Comparison of ENCODE assay signal across 9 cellular contexts in genomic region chr2:28360742-28361293, GRCh38. TPM values are rescaled to one million over a fixed set of nuclear protein-coding genes. Genes with fewer than 3 reads are reported as not detected.
A peak's percentile ranks its signal among the peaks of the same experiment; 100 is the strongest.
DNase-seq lines count a peak whose midpoint lies in the region; ATAC-seq and TF ChIP-seq lines count a peak whose summit lies in the region.
"Had no signal": no experiment of that assay in that cellular context is flagged by ENCODE, and none has a peak within 500 bp of the region (broad histone marks: within the 10 kb centered on the region; RNA-seq: fewer than 3 reads in every experiment).

No MANE protein-coding gene starts in this region.

- no TSS peak for BruUV-seq in A673 (replicated peaks; lab: Mats Ljungman, UMichigan)

- H3K36me3 Mint-ChIP-seq in activated CD4-positive, alpha-beta T cell treated with anti-CD3 and anti-CD28 coated beads, Interleukin-2, amount 10 ng/mL, durations not matched to agents 7 days and 5 days (ENCODE audit: low read depth), result no peaks in the 10 kb centered on the region

- H3K27me3 ChIP-seq in spleen (replicated peaks in 1 of 7) (no peaks in the 10 kb centered on the region), A673 (replicated peaks; ENCODE audit: insufficient read depth, low read depth, low read length, poor library complexity) (no peaks in the 10 kb centered on the region)

- ATAC-seq in HG03139 (IDR thresholded peaks at IDR 0.05; ENCODE audit: unreplicated experiment), result no peak

- no peaks in the 10 kb centered on the region for H3K9me3 ChIP-seq in spleen
- H3K9me3 ChIP-seq in A673 (ENCODE audit: low read depth, low read length, poor library complexity, severe bottlenecking), result no peaks in the 10 kb centered on the region

- TF ChIP-seq CTCF in fibroblast of villous mesenchyme (IDR thresholded peaks at IDR 0.05; ENCODE audit: insufficient read depth, low read depth, low read length), result no peak
- no peak for TF ChIP-seq CTCF in spleen (IDR thresholded peaks at IDR 0.05 in 8 of 11, conservative IDR thresholded peaks at IDR 0.05 in 3 of 11)
- TF ChIP-seq CTCF in A673 (conservative IDR thresholded peaks at IDR 0.05; ENCODE audit: low read depth, low read length), result no peak

- H3K4me1 Mint-ChIP-seq in activated CD4-positive, alpha-beta T cell treated with anti-CD3 and anti-CD28 coated beads, Interleukin-2, amount 10 ng/mL, durations not matched to agents 7 days and 5 days, result peaks cover 69% of the 10 kb centered on the region

- POLR2A ChIA-PET in activated CD4-positive, alpha-beta T cell treated with anti-CD3 and anti-CD28 coated beads, Interleukin-2, amount 10 ng/mL, durations not matched to agents 7 days and 5 days (lab: Charles Lee), result no interaction called here
- POLR2A ChIA-PET in A673 (lab: Charles Lee; ENCODE audit: low non-redundant PET), result interaction anchor here (0.6 kb wide), 1 partner anchor 46 kb away, joined by 3 read pairs; no protein-coding TSS in a partner anchor

- CTCF ChIA-PET in activated CD4-positive, alpha-beta T cell treated with anti-CD3 and anti-CD28 coated beads, Interleukin-2, amount 10 ng/mL, durations not matched to agents 7 days and 5 days (lab: Charles Lee), result interaction anchor here (0.8 to 1.3 kb wide), 4 partner anchors 10 to 107 kb away, joined by 3 read pairs; no protein-coding TSS in a partner anchor
- CTCF ChIA-PET in A673 (lab: Charles Lee), result no interaction called here

- H3K36me3 ChIP-seq in spleen, result no peaks in the 10 kb centered on the region
- H3K36me3 ChIP-seq in A673 (ENCODE audit: insufficient read depth, low read length, poor library complexity, severe bottlenecking), result no peaks in the 10 kb centered on the region

- DNase-seq in activated CD4-positive, alpha-beta T cell treated with anti-CD3 and anti-CD28 coated beads, Interleukin-2, amount 10 ng/mL, durations not matched to agents 7 days and 5 days, result no peak
- no peak for DNase-seq in activated CD4-positive, alpha-beta T cell treated with anti-CD3 and anti-CD28 coated beads for 4 hours
- DNase-seq in SW480 (ENCODE audit: low spot score) (peak; percentile 41), fibroblast of villous mesenchyme (ENCODE audit: low read depth) (peak; percentile 89), spleen (no peak), A673 (ENCODE audit: low spot score) (no peak)
- DNase-seq: activated CD8-positive, alpha-beta memory T cell treated with anti-CD3 and anti-CD28 coated beads for 24 hours had no signal

- no peak for TF ChIP-seq POLR2A in spleen (IDR thresholded peaks at IDR 0.05)

- no peak overlapping the region for H3K4me3 Mint-ChIP-seq in activated CD4-positive, alpha-beta T cell treated with anti-CD3 and anti-CD28 coated beads, Interleukin-2, amount 10 ng/mL, durations not matched to agents 7 days and 5 days

- peak overlapping the region; percentile 98 for H3K27ac Mint-ChIP-seq in activated CD4-positive, alpha-beta T cell treated with anti-CD3 and anti-CD28 coated beads, Interleukin-2, amount 10 ng/mL, durations not matched to agents 7 days and 5 days

- H3K27me3 Mint-ChIP-seq in activated CD4-positive, alpha-beta T cell treated with anti-CD3 and anti-CD28 coated beads, Interleukin-2, amount 10 ng/mL, durations not matched to agents 7 days and 5 days, result no peaks in the 10 kb centered on the region

- H3K27ac ChIP-seq in skin epidermis (peak overlapping the region in 17 of 21 experiments; percentile 14 to 89 (median 66)), spleen (peak overlapping the region in 4 of 8 donors; percentile 37 to 80 (median 78)), A673 (ENCODE audit: low read depth, low read length, poor library complexity, severe bottlenecking) (no peak overlapping the region)

- H3K4me3 ChIP-seq in fibroblast of villous mesenchyme (ENCODE audit: low read depth, low read length) (no peak overlapping the region), skin epidermis (no peak overlapping the region), spleen (peak overlapping the region in 1 of 8 donors; percentile 52), A673 (ENCODE audit: low read depth, low read length, poor library complexity, severe bottlenecking) (no peak overlapping the region)

- intact Hi-C loops in spleen (cut with DNase I; ENCODE audit: low total_unique reads) (no loop called here), A673 (cut with micrococcal nuclease; ENCODE audit: unreplicated experiment) (no loop called here)

- H3K9me3 Mint-ChIP-seq in activated CD4-positive, alpha-beta T cell treated with anti-CD3 and anti-CD28 coated beads, Interleukin-2, amount 10 ng/mL, durations not matched to agents 7 days and 5 days, result no peaks in the 10 kb centered on the region

- 62 to 84% (median 72%) methylated on average over 12 of the region's 12 CpGs for WGBS in spleen, 5 donors

- H3K4me1 ChIP-seq in spleen (peaks cover 23 to 60% (median 52%) of the 10 kb centered on the region in 6 donors), A673 (ENCODE audit: insufficient read depth, low read length, poor library complexity, severe bottlenecking) (no peaks in the 10 kb centered on the region)

RNA-seq across cellular contexts. Expression of gene FOSL2, which starts 31.8 kb away (rescaled TPM):
- total RNA-seq in activated CD4-positive, alpha-beta T cell treated with anti-CD3 and anti-CD28 coated beads, Interleukin-2, amount 10 ng/mL, durations not matched to agents 7 days and 5 days, result 10 to 100 TPM; 39.6 to 47.0 TPM
- total RNA-seq in fibroblast of villous mesenchyme (42.5 and 81.6 TPM in 2 replicates), spleen (100 to 1,000 TPM in 3 of 7 donors, 10 to 100 TPM in 4; 53.0 to 134 (median 97.1) TPM), A673 (2021) (5.3 and 12.2 TPM in 2 replicates)
- polyA plus RNA-seq in spleen, result 10 to 100 TPM in 1 of 3 donors, 1 to 10 TPM in 2; 3.2 to 14.8 (median 4.7) TPM

Comparison
In these comparisons a context has a peak if more than half of its experiments do, and no peak if none do; other contexts are left out.
1. DNase-seq: peak in SW480 (single experiment) and fibroblast of villous mesenchyme (single experiment); none in activated CD4-positive, alpha-beta T cell treated with anti-CD3 and anti-CD28 coated beads, Interleukin-2, amount 10 ng/mL, durations not matched to agents 7 days and 5 days (single experiment), activated CD4-positive, alpha-beta T cell treated with anti-CD3 and anti-CD28 coated beads for 4 hours (0 of 2), spleen (single experiment) and A673 (single experiment).